ENCODE assay signal across 1 cellular context in the genomic region with DNA sequence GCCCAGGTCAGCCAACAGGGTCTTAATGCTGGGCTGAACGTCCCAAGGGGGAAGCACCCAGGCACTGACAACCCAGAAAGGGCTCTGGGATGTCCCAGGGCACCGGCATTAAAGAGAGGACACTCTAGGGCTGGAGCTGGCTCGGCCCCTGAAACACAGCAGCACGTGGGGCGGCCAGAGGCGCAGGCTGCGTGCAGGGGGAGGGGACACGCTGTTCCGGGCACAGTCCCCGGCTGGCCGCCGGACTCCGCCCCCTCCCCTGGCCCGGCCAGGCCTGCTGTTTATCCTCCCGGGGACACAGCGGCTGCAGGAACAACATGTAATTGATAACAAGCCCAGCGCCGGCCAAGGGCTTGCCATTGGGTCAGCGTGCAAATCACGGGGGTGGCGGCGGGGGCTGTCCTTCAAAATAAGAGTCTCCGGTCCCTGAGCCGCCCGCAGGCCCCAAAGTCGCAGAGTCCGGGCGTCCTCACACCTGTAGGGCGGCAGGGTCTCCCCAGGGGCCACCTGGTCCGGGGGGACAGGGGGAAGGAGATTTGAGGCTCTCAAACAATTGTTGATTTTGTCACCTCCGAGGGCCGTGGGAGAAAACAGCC.
TF ChIP-seq lines count a peak whose summit lies in the region.

No MANE protein-coding gene starts in this region.

TF ChIP-seq in HepG2, 621 proteins besides CTCF, POLR2A, EP300 and RAD21 (continued from another document and continues in another):
- TF ChIP-seq ZNF326 (CRISPR knock-in tag; IDR thresholded peaks at IDR 0.05; ENCODE audit: borderline replicate concordance) (no peak), YEATS2 (CRISPR knock-in tag; IDR thresholded peaks at IDR 0.05; ENCODE audit: borderline replicate concordance) (no peak), ZNF678 (CRISPR knock-in tag; IDR thresholded peaks at IDR 0.05) (no peak), ZFAT (CRISPR knock-in tag; conservative IDR thresholded peaks at IDR 0.05) (no peak), ZNF496 (CRISPR knock-in tag; IDR thresholded peaks at IDR 0.05; ENCODE audit: insufficient replicate concordance) (no peak), NONO (IDR thresholded peaks at IDR 0.05) (no peak), NONO (CRISPR knock-in tag; conservative IDR thresholded peaks at IDR 0.05) (no peak; the same call in 1 of the 2 replicates), ZNF274 (CRISPR knock-in tag; IDR thresholded peaks at IDR 0.05) (peak; percentile 30; the same call in 1 of the 2 replicates), PHF21A (CRISPR knock-in tag; IDR thresholded peaks at IDR 0.05) (peak; percentile 98), TAF1 (CRISPR knock-in tag; IDR thresholded peaks at IDR 0.05) (no peak), SIN3B (IDR thresholded peaks at IDR 0.05; ENCODE audit: low read length) (no peak), ZEB1 (IDR thresholded peaks at IDR 0.05; ENCODE audit: insufficient replicate concordance, low read depth) (no peak), SKI (IDR thresholded peaks at IDR 0.05; ENCODE audit: partially characterized antibody) (peak; percentile 71), ZNF839 (CRISPR knock-in tag; IDR thresholded peaks at IDR 0.05; ENCODE audit: borderline replicate concordance) (no peak), SOX13 (IDR thresholded peaks at IDR 0.05) (no peak), SOX13 (CRISPR knock-in tag; conservative IDR thresholded peaks at IDR 0.05 in 1 of 2, IDR thresholded peaks at IDR 0.05 in 1 of 2) (peak in 1 of 2 experiments; percentile 56; a peak in 2 of 4 replicates), ZNF230 (CRISPR knock-in tag; IDR thresholded peaks at IDR 0.05) (no peak), FIP1L1 (IDR thresholded peaks at IDR 0.05; ENCODE audit: borderline replicate concordance, insufficient read depth, low read depth, low read length) (no peak), ZNF550 (CRISPR knock-in tag; IDR thresholded peaks at IDR 0.05; ENCODE audit: borderline replicate concordance) (no peak)
- TF ChIP-seq, protein P1, sequence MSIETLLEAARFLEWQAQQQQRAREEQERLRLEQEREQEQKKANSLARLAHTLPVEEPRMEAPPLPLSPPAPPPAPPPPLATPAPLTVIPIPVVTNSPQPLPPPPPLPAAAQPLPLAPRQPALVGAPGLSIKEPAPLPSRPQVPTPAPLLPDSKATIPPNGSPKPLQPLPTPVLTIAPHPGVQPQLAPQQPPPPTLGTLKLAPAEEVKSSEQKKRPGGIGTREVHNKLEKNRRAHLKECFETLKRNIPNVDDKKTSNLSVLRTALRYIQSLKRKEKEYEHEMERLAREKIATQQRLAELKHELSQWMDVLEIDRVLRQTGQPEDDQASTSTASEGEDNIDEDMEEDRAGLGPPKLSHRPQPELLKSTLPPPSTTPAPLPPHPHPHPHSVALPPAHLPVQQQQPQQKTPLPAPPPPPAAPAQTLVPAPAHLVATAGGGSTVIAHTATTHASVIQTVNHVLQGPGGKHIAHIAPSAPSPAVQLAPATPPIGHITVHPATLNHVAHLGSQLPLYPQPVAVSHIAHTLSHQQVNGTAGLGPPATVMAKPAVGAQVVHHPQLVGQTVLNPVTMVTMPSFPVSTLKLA (IDR thresholded peaks at IDR 0.05) = peak; percentile 78
- TF ChIP-seq, protein P2, sequence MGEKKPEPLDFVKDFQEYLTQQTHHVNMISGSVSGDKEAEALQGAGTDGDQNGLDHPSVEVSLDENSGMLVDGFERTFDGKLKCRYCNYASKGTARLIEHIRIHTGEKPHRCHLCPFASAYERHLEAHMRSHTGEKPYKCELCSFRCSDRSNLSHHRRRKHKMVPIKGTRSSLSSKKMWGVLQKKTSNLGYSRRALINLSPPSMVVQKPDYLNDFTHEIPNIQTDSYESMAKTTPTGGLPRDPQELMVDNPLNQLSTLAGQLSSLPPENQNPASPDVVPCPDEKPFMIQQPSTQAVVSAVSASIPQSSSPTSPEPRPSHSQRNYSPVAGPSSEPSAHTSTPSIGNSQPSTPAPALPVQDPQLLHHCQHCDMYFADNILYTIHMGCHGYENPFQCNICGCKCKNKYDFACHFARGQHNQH (CRISPR knock-in tag; IDR thresholded peaks at IDR 0.05) = 0 out of 2 replicates have a peak, but pooled peaks have one; percentile 55
- TF ChIP-seq, protein P3, sequence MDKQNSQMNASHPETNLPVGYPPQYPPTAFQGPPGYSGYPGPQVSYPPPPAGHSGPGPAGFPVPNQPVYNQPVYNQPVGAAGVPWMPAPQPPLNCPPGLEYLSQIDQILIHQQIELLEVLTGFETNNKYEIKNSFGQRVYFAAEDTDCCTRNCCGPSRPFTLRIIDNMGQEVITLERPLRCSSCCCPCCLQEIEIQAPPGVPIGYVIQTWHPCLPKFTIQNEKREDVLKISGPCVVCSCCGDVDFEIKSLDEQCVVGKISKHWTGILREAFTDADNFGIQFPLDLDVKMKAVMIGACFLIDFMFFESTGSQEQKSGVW (CRISPR knock-in tag; IDR thresholded peaks at IDR 0.05; ENCODE audit: borderline replicate concordance) = no peak; the same call in 1 of the 2 replicates
- TF ChIP-seq, protein P4, sequence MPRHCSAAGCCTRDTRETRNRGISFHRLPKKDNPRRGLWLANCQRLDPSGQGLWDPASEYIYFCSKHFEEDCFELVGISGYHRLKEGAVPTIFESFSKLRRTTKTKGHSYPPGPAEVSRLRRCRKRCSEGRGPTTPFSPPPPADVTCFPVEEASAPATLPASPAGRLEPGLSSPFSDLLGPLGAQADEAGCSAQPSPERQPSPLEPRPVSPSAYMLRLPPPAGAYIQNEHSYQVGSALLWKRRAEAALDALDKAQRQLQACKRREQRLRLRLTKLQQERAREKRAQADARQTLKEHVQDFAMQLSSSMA (CRISPR knock-in tag; IDR thresholded peaks at IDR 0.05) = peak; percentile 60; the same call in 1 of the 2 replicates
- TF ChIP-seq, protein P5, sequence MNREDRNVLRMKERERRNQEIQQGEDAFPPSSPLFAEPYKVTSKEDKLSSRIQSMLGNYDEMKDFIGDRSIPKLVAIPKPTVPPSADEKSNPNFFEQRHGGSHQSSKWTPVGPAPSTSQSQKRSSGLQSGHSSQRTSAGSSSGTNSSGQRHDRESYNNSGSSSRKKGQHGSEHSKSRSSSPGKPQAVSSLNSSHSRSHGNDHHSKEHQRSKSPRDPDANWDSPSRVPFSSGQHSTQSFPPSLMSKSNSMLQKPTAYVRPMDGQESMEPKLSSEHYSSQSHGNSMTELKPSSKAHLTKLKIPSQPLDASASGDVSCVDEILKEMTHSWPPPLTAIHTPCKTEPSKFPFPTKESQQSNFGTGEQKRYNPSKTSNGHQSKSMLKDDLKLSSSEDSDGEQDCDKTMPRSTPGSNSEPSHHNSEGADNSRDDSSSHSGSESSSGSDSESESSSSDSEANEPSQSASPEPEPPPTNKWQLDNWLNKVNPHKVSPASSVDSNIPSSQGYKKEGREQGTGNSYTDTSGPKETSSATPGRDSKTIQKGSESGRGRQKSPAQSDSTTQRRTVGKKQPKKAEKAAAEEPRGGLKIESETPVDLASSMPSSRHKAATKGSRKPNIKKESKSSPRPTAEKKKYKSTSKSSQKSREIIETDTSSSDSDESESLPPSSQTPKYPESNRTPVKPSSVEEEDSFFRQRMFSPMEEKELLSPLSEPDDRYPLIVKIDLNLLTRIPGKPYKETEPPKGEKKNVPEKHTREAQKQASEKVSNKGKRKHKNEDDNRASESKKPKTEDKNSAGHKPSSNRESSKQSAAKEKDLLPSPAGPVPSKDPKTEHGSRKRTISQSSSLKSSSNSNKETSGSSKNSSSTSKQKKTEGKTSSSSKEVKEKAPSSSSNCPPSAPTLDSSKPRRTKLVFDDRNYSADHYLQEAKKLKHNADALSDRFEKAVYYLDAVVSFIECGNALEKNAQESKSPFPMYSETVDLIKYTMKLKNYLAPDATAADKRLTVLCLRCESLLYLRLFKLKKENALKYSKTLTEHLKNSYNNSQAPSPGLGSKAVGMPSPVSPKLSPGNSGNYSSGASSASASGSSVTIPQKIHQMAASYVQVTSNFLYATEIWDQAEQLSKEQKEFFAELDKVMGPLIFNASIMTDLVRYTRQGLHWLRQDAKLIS (CRISPR knock-in tag; IDR thresholded peaks at IDR 0.05) = no peak
- TF ChIP-seq, protein P6, sequence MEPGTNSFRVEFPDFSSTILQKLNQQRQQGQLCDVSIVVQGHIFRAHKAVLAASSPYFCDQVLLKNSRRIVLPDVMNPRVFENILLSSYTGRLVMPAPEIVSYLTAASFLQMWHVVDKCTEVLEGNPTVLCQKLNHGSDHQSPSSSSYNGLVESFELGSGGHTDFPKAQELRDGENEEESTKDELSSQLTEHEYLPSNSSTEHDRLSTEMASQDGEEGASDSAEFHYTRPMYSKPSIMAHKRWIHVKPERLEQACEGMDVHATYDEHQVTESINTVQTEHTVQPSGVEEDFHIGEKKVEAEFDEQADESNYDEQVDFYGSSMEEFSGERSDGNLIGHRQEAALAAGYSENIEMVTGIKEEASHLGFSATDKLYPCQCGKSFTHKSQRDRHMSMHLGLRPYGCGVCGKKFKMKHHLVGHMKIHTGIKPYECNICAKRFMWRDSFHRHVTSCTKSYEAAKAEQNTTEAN (CRISPR knock-in tag; conservative IDR thresholded peaks at IDR 0.05) = peak; percentile 91
- TF ChIP-seq, protein P7, sequence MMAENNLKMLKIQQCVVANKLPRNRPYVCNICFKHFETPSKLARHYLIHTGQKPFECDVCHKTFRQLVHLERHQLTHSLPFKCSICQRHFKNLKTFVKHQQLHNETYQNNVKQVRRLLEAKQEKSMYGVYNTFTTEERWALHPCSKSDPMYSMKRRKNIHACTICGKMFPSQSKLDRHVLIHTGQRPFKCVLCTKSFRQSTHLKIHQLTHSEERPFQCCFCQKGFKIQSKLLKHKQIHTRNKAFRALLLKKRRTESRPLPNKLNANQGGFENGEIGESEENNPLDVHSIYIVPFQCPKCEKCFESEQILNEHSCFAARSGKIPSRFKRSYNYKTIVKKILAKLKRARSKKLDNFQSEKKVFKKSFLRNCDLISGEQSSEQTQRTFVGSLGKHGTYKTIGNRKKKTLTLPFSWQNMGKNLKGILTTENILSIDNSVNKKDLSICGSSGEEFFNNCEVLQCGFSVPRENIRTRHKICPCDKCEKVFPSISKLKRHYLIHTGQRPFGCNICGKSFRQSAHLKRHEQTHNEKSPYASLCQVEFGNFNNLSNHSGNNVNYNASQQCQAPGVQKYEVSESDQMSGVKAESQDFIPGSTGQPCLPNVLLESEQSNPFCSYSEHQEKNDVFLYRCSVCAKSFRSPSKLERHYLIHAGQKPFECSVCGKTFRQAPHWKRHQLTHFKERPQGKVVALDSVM (CRISPR knock-in tag; IDR thresholded peaks at IDR 0.05) = peak; percentile 57; the same call in 1 of the 2 replicates
- TF ChIP-seq, protein P8, sequence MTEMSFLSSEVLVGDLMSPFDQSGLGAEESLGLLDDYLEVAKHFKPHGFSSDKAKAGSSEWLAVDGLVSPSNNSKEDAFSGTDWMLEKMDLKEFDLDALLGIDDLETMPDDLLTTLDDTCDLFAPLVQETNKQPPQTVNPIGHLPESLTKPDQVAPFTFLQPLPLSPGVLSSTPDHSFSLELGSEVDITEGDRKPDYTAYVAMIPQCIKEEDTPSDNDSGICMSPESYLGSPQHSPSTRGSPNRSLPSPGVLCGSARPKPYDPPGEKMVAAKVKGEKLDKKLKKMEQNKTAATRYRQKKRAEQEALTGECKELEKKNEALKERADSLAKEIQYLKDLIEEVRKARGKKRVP (CRISPR knock-in tag; IDR thresholded peaks at IDR 0.05) = peak in 1 of 2 experiments; percentile 48; a peak in 1 of 4 replicates
- TF ChIP-seq, protein P9, sequence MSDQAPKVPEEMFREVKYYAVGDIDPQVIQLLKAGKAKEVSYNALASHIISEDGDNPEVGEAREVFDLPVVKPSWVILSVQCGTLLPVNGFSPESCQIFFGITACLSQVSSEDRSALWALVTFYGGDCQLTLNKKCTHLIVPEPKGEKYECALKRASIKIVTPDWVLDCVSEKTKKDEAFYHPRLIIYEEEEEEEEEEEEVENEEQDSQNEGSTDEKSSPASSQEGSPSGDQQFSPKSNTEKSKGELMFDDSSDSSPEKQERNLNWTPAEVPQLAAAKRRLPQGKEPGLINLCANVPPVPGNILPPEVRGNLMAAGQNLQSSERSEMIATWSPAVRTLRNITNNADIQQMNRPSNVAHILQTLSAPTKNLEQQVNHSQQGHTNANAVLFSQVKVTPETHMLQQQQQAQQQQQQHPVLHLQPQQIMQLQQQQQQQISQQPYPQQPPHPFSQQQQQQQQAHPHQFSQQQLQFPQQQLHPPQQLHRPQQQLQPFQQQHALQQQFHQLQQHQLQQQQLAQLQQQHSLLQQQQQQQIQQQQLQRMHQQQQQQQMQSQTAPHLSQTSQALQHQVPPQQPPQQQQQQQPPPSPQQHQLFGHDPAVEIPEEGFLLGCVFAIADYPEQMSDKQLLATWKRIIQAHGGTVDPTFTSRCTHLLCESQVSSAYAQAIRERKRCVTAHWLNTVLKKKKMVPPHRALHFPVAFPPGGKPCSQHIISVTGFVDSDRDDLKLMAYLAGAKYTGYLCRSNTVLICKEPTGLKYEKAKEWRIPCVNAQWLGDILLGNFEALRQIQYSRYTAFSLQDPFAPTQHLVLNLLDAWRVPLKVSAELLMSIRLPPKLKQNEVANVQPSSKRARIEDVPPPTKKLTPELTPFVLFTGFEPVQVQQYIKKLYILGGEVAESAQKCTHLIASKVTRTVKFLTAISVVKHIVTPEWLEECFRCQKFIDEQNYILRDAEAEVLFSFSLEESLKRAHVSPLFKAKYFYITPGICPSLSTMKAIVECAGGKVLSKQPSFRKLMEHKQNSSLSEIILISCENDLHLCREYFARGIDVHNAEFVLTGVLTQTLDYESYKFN (CRISPR knock-in tag; conservative IDR thresholded peaks at IDR 0.05) = peak; percentile 73
- TF ChIP-seq, protein P10, sequence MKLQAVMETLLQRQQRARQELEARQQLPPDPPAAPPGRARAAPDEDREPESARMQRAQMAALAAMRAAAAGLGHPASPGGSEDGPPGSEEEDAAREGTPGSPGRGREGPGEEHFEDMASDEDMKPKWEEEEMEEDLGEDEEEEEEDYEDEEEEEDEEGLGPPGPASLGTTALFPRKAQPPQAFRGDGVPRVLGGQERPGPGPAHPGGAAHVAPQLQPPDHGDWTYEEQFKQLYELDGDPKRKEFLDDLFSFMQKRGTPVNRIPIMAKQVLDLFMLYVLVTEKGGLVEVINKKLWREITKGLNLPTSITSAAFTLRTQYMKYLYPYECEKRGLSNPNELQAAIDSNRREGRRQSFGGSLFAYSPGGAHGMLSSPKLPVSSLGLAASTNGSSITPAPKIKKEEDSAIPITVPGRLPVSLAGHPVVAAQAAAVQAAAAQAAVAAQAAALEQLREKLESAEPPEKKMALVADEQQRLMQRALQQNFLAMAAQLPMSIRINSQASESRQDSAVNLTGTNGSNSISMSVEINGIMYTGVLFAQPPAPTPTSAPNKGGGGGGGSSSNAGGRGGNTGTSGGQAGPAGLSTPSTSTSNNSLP (IDR thresholded peaks at IDR 0.05; ENCODE audit: low read depth, low read length) = peak; percentile 55
- TF ChIP-seq, protein P11, sequence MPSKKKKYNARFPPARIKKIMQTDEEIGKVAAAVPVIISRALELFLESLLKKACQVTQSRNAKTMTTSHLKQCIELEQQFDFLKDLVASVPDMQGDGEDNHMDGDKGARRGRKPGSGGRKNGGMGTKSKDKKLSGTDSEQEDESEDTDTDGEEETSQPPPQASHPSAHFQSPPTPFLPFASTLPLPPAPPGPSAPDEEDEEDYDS (CRISPR knock-in tag; IDR thresholded peaks at IDR 0.05) = peak; percentile 52; the same call in 1 of the 2 replicates
